1 cellular context compared by ENCODE assay signal in genomic region chr1:6249732-6250689, GRCh38.
A peak's percentile ranks its signal among the peaks of the same experiment; 100 is the strongest.
TF ChIP-seq lines count a peak whose summit lies in the region.

No MANE protein-coding gene starts in this region.

TF ChIP-seq in H1, 55 proteins besides CTCF, POLR2A, EP300 and RAD21:
- TF ChIP-seq BRCA1 (IDR thresholded peaks at IDR 0.05; ENCODE audit: low read depth, low read length) (no peak), BACH1 (IDR thresholded peaks at IDR 0.05; ENCODE audit: low read length) (peak; percentile 35; the same call in 1 of the 2 replicates), GABPA (IDR thresholded peaks at IDR 0.05; ENCODE audit: borderline replicate concordance, insufficient read depth, low read length) (peak; percentile 50; the same call in 1 of the 2 replicates)
